Comparison of ENCODE assay signal across 16 cellular contexts in genomic region chr1:147665521-147665920, GRCh38. TPM values are rescaled to one million over a fixed set of nuclear protein-coding genes. Genes with fewer than 3 reads are reported as not detected.
A peak's percentile ranks its signal among the peaks of the same experiment; 100 is the strongest.
DNase-seq lines count a peak whose midpoint lies in the region; ATAC-seq and TF ChIP-seq lines count a peak whose summit lies in the region.
"Had no signal": no experiment of that assay in that cellular context is flagged by ENCODE, and none has a peak within 500 bp of the region (broad histone marks: within the 10 kb centered on the region; RNA-seq: fewer than 3 reads in every experiment).

No MANE protein-coding gene starts in this region.

- H3K9me3 ChIP-seq in upper lobe of right lung = no peaks in the 10 kb centered on the region
- H3K9me3 ChIP-seq: sigmoid colon had no signal

- H3K27me3 ChIP-seq in KMS-11 (ENCODE audit: insufficient read depth, low read depth) (no peaks in the 10 kb centered on the region), brain microvascular endothelial cell (replicated peaks) (no peaks in the 10 kb centered on the region), upper lobe of right lung (no peaks in the 10 kb centered on the region)
- H3K27me3 ChIP-seq: sigmoid colon had no signal

- H3K9me3 Mint-ChIP-seq in nephron = peaks cover 28% of the 10 kb centered on the region
- H3K9me3 Mint-ChIP-seq: activated naive CD4-positive, alpha-beta T cell treated with anti-CD3 and anti-CD28 coated beads, Interleukin-2, amount 50 U/mL, for 24 hours had no signal

- ATAC-seq in upper lobe of right lung = no peak

- H3K4me1 Mint-ChIP-seq in nephron = peaks cover 27% of the 10 kb centered on the region

- no peak overlapping the region for H3K4me3 Mint-ChIP-seq in nephron
- H3K4me3 Mint-ChIP-seq: activated naive CD4-positive, alpha-beta T cell treated with anti-CD3 and anti-CD28 coated beads, Interleukin-2, amount 50 U/mL, for 24 hours had no signal

- H3K4me3 ChIP-seq in KMS-11 (IDR thresholded peaks at IDR 0.05; ENCODE audit: insufficient read depth, low read depth, low read length) (no peak overlapping the region), brain microvascular endothelial cell (ENCODE audit: low read depth, low read length) (no peak overlapping the region), upper lobe of right lung (no peak overlapping the region), coronary artery (no peak overlapping the region)
- H3K4me3 ChIP-seq: sigmoid colon had no signal

- intact Hi-C loops in upper lobe of right lung (cut with DNase I) = no loop called here

- no peaks in the 10 kb centered on the region for H4K20me1 ChIP-seq in KMS-11 (ENCODE audit: insufficient read depth)

- TF ChIP-seq CTCF in KMS-11 (conservative IDR thresholded peaks at IDR 0.05; ENCODE audit: low read depth, low read length) = peak; percentile 57
- peak; percentile 58 for TF ChIP-seq CTCF in brain microvascular endothelial cell (IDR thresholded peaks at IDR 0.05; ENCODE audit: low read depth, low read length, missing control alignments)
- peak in 2 of 3 experiments; percentile 9 to 27 for TF ChIP-seq CTCF in nephron (IDR thresholded peaks at IDR 0.05; ENCODE audit: unreplicated experiment in 3 of 3)
- TF ChIP-seq CTCF in upper lobe of right lung (IDR thresholded peaks at IDR 0.05) = no peak
- TF ChIP-seq CTCF in coronary artery (IDR thresholded peaks at IDR 0.05) = no peak

- H3K4me2 ChIP-seq in KMS-11 = no peak overlapping the region

- no peak overlapping the region for H3K27ac Mint-ChIP-seq in nephron
- H3K27ac Mint-ChIP-seq: activated naive CD4-positive, alpha-beta T cell treated with anti-CD3 and anti-CD28 coated beads, Interleukin-2, amount 50 U/mL, for 24 hours had no signal

- H3K4me1 ChIP-seq in KMS-11 (ENCODE audit: low read depth, poor library complexity, severe bottlenecking) (peaks cover 14% of the 10 kb centered on the region), upper lobe of right lung (peaks cover 16% of the 10 kb centered on the region)

- in situ Hi-C loops in brain microvascular endothelial cell (cut with HindIII; ENCODE audit: low pct_ligation_motif_present, low sequenced_read_pairs) = no loop called here

- no peaks in the 10 kb centered on the region for H3K27me3 Mint-ChIP-seq in nephron (ENCODE audit: low read depth)
- H3K27me3 Mint-ChIP-seq: activated naive CD4-positive, alpha-beta T cell treated with anti-CD3 and anti-CD28 coated beads, Interleukin-2, amount 50 U/mL, for 24 hours had no signal

- DNase-seq in DMS 273 (lab: John Stamatoyannopoulos, UW; ENCODE audit: unreplicated experiment) (peak; percentile 18), DMS 273 treated with DMSO at 0.1 percent for 48 hours (lab: John Stamatoyannopoulos, UW) (no peak), brain microvascular endothelial cell (peak; percentile 19), upper lobe of right lung (no peak), superior temporal gyrus (ENCODE audit: extremely low spot score) (no peak), coronary artery (ENCODE audit: low spot score) (no peak)
- DNase-seq: 8988T; activated CD8-positive, alpha-beta memory T cell treated with anti-CD3 and anti-CD28 coated beads for 24 hours; effector CD4-positive, alpha-beta T cell; hippocampal formation; NCI-H446; sigmoid colon; SW 1271 had no signal

- H3K79me2 ChIP-seq in KMS-11 (ENCODE audit: insufficient read depth, low read depth) = peaks cover 17% of the 10 kb centered on the region; the same call in 1 of the 2 replicates

- H2AFZ ChIP-seq in KMS-11 (ENCODE audit: low read depth) = no peak overlapping the region

- H3K36me3 ChIP-seq in KMS-11 (ENCODE audit: insufficient read depth) (no peaks in the 10 kb centered on the region), brain microvascular endothelial cell (replicated peaks) (no peaks in the 10 kb centered on the region), upper lobe of right lung (no peaks in the 10 kb centered on the region)
- H3K36me3 ChIP-seq: sigmoid colon had no signal

- H3K36me3 Mint-ChIP-seq in nephron (ENCODE audit: low read depth) = peaks cover 43% of the 10 kb centered on the region

- no peak overlapping the region for H3K9ac ChIP-seq in KMS-11

- H3K27ac ChIP-seq in KMS-11 (no peak overlapping the region), brain microvascular endothelial cell (no peak overlapping the region), upper lobe of right lung (no peak overlapping the region), coronary artery (no peak overlapping the region)
- H3K27ac ChIP-seq: sigmoid colon had no signal

RNA-seq across cellular contexts. Expression of gene ACP6, which starts 4.8 kb away (rescaled TPM):
- total RNA-seq in upper lobe of right lung = 15.8 TPM

Comparison
In these comparisons a context has a peak if more than half of its experiments do, and no peak if none do; other contexts are left out.
1. DNase-seq: peak in DMS 273 (single experiment) and brain microvascular endothelial cell (single experiment); none in DMS 273 treated with DMSO at 0.1 percent for 48 hours (single experiment), upper lobe of right lung (single experiment), superior temporal gyrus (single experiment) and coronary artery (single experiment).
2. CTCF ChIP-seq: peak in KMS-11 (single experiment), brain microvascular endothelial cell (single experiment) and nephron (2 of 3); none in upper lobe of right lung (single experiment) and coronary artery (single experiment).